In the genomic region with DNA sequence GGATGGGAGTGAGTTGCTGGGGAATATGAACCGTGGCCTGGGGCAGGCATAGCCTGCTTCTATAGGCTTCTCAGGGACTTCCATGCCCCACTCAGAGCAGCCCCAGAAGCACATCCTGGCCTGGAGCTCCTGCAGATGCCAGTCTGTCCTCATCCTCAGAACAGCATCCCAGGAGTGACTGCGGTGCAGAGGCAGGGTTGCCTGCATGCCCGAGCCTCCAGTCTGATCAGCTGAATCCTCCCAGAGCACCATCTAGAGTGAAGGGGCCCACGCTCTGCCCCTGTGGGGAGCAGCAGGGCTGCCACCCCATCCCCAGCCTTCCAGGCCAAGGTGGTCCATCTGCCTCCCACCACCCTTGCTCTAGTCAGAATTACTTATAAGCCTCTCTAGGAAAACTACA, we compare ENCODE assay signal across 5 cellular contexts.
"Had no signal": no experiment of that assay in that cellular context is flagged by ENCODE, and none has a peak within 500 bp of the region (broad histone marks: within the 10 kb centered on the region; RNA-seq: fewer than 3 reads in every experiment).

No MANE protein-coding gene starts in this region.

- H3K27ac ChIP-seq: HL-60 had no signal

- H3K9me3 ChIP-seq: HAP-1 had no signal

- DNase-seq: H7, HFFc6 had no signal

- H3K4me3 ChIP-seq: GM23338, HAP-1 had no signal

- H3K36me3 ChIP-seq: HAP-1 had no signal
